ENCODE assay signal across 9 cellular contexts in genomic region chrX:48025561-48025960, GRCh38. TPM values are rescaled to one million over a fixed set of nuclear protein-coding genes. Genes with fewer than 3 reads are reported as not detected.
DNase-seq lines count a peak whose midpoint lies in the region; ATAC-seq and TF ChIP-seq lines count a peak whose summit lies in the region.
"Had no signal": no experiment of that assay in that cellular context is flagged by ENCODE, and none has a peak within 500 bp of the region (broad histone marks: within the 10 kb centered on the region; RNA-seq: fewer than 3 reads in every experiment).

No MANE protein-coding gene starts in this region.

- H3K4me2 ChIP-seq in fibroblast of lung (ENCODE audit: extremely low read depth, insufficient read depth, low read length) (no peak overlapping the region), neural cell (ENCODE audit: low read length) (no peak overlapping the region)

- H3K27me3 ChIP-seq in Caco-2 (replicated peaks; ENCODE audit: control insufficient read depth, insufficient read depth, low read length) (no peaks in the 10 kb centered on the region), HAP-1 (ENCODE audit: low read depth) (no peaks in the 10 kb centered on the region), fibroblast of lung (ENCODE audit: control insufficient read depth, insufficient read depth, low read length) (no peaks in the 10 kb centered on the region), neural cell (ENCODE audit: insufficient read depth, low read depth, low read length) (no peaks in the 10 kb centered on the region)

- intact Hi-C loops in Caco-2 (cut with micrococcal nuclease; ENCODE audit: unreplicated experiment), result loop anchor here (10.0 kb wide), 1 partner anchor 61 kb away; no protein-coding TSS in a partner anchor

- no peak for TF ChIP-seq EP300 in neural cell (conservative IDR thresholded peaks at IDR 0.05; ENCODE audit: poor library complexity, severe bottlenecking)

- no peaks in the 10 kb centered on the region for H4K20me1 ChIP-seq in fibroblast of lung (ENCODE audit: control insufficient read depth, extremely low read depth, insufficient read depth, low read length)
- no peaks in the 10 kb centered on the region for H4K20me1 ChIP-seq in neural cell (ENCODE audit: insufficient read depth)

- CTCF ChIA-PET in Caco-2 (lab: Charles Lee), result no interaction called here
- CTCF ChIA-PET in activated CD4-positive, alpha-beta memory T cell treated with anti-CD3 and anti-CD28 coated beads, Interleukin-2, amount 10 ng/mL, durations not matched to agents 7 days and 5 days (lab: Charles Lee), result interaction anchor here (1.6 to 2.7 kb wide), 3 partner anchors 17 to 203 kb away, joined by 3 to 14 read pairs (median 6); no protein-coding TSS in a partner anchor

- H3K79me2 ChIP-seq in fibroblast of lung (ENCODE audit: control insufficient read depth, insufficient read depth, low read length) (no peaks in the 10 kb centered on the region), neural cell (replicated peaks; ENCODE audit: insufficient read depth, low read length) (no peaks in the 10 kb centered on the region)

- H3K4me1 ChIP-seq in Caco-2 (no peaks in the 10 kb centered on the region), HAP-1 (peaks cover 10% of the 10 kb centered on the region), fibroblast of lung (ENCODE audit: control insufficient read depth, extremely low read depth, insufficient read depth, low read length) (no peaks in the 10 kb centered on the region)

- H3K36me3 Mint-ChIP-seq in Caco-2 (ENCODE audit: insufficient read depth, unreplicated experiment), result peaks cover 6% of the 10 kb centered on the region
- no peaks in the 10 kb centered on the region for H3K36me3 Mint-ChIP-seq in activated CD4-positive, alpha-beta memory T cell treated with anti-CD3 and anti-CD28 coated beads, Interleukin-2, amount 10 ng/mL, durations not matched to agents 7 days and 5 days (ENCODE audit: low read depth)

- no peak overlapping the region for H3K27ac Mint-ChIP-seq in Caco-2 (ENCODE audit: unreplicated experiment)
- no peak overlapping the region for H3K27ac Mint-ChIP-seq in activated CD4-positive, alpha-beta memory T cell treated with anti-CD3 and anti-CD28 coated beads, Interleukin-2, amount 10 ng/mL, durations not matched to agents 7 days and 5 days

- no peaks in the 10 kb centered on the region for H3K9me2 ChIP-seq in neural cell (ENCODE audit: insufficient read depth, low read length)

- H3K4me3 Mint-ChIP-seq in Caco-2 (ENCODE audit: unreplicated experiment), result no peak overlapping the region
- no peak overlapping the region for H3K4me3 Mint-ChIP-seq in activated CD4-positive, alpha-beta memory T cell treated with anti-CD3 and anti-CD28 coated beads, Interleukin-2, amount 10 ng/mL, durations not matched to agents 7 days and 5 days

- POLR2A ChIA-PET in Caco-2 (lab: Charles Lee), result no interaction called here
- POLR2A ChIA-PET in activated CD4-positive, alpha-beta memory T cell treated with anti-CD3 and anti-CD28 coated beads, Interleukin-2, amount 10 ng/mL, durations not matched to agents 7 days and 5 days (lab: Charles Lee), result no interaction called here

- H3F3A ChIP-seq in neural cell (ENCODE audit: insufficient read depth, low read length, poor library complexity, severe bottlenecking), result no peaks in the 10 kb centered on the region

- H3K9me3 ChIP-seq in Caco-2, result no peaks in the 10 kb centered on the region
- no peaks in the 10 kb centered on the region for H3K9me3 ChIP-seq in HAP-1
- no peaks in the 10 kb centered on the region for H3K9me3 ChIP-seq in fibroblast of lung (ENCODE audit: control insufficient read depth, insufficient read depth, low read depth, low read length)
- H3K9me3 ChIP-seq in neural cell (ENCODE audit: low read length), result no peaks in the 10 kb centered on the region

- H3K27me3 Mint-ChIP-seq in Caco-2 (ENCODE audit: insufficient read depth, unreplicated experiment), result no peaks in the 10 kb centered on the region
- H3K27me3 Mint-ChIP-seq in activated CD4-positive, alpha-beta memory T cell treated with anti-CD3 and anti-CD28 coated beads, Interleukin-2, amount 10 ng/mL, durations not matched to agents 7 days and 5 days, result peaks cover 2% of the 10 kb centered on the region

- H3K4me1 Mint-ChIP-seq in Caco-2 (ENCODE audit: low read depth, unreplicated experiment), result peaks cover 6% of the 10 kb centered on the region
- H3K4me1 Mint-ChIP-seq in activated CD4-positive, alpha-beta memory T cell treated with anti-CD3 and anti-CD28 coated beads, Interleukin-2, amount 10 ng/mL, durations not matched to agents 7 days and 5 days, result peaks cover 11% of the 10 kb centered on the region

- peak; percentile 16 to 44 for TF ChIP-seq CTCF in Caco-2 (IDR thresholded peaks at IDR 0.05; ENCODE audit: insufficient read depth in 1 of 2, low read depth in 1 of 2, low read length in 1 of 2, severe bottlenecking in 1 of 2, unreplicated experiment in 1 of 2)
- peak; percentile 51 to 53 for TF ChIP-seq CTCF in fibroblast of lung (conservative IDR thresholded peaks at IDR 0.05 in 1 of 2, IDR thresholded peaks at IDR 0.05 in 1 of 2; ENCODE audit: low read depth in 1 of 2, low read length in 2 of 2)
- TF ChIP-seq CTCF in neural cell (IDR thresholded peaks at IDR 0.05; ENCODE audit: poor library complexity, severe bottlenecking), result peak; percentile 72

- no peaks in the 10 kb centered on the region for H3K36me3 ChIP-seq in Caco-2 (ENCODE audit: control insufficient read depth, insufficient read depth, low read length)
- no peaks in the 10 kb centered on the region for H3K36me3 ChIP-seq in HAP-1 (replicated peaks)
- no peaks in the 10 kb centered on the region for H3K36me3 ChIP-seq in fibroblast of lung (ENCODE audit: control insufficient read depth, insufficient read depth, low read length)
- H3K36me3 ChIP-seq in neural cell (ENCODE audit: insufficient read depth, low read length), result no peaks in the 10 kb centered on the region

- ATAC-seq in GM19328 (IDR thresholded peaks at IDR 0.05; ENCODE audit: unreplicated experiment), result no peak
- no peak for ATAC-seq in HG03045 (IDR thresholded peaks at IDR 0.05; ENCODE audit: unreplicated experiment)

- H3K4me3 ChIP-seq in Caco-2 (ENCODE audit: low read depth, low read length), result no peak overlapping the region
- H3K4me3 ChIP-seq in HAP-1, result no peak overlapping the region
- no peak overlapping the region for H3K4me3 ChIP-seq in fibroblast of lung (replicated peaks in 1 of 4; ENCODE audit: control extremely low read depth in 1 of 4, insufficient read depth in 1 of 4, low read depth in 3 of 4, low read length in 4 of 4)
- H3K4me3 ChIP-seq in neural cell (ENCODE audit: low read length), result no peak overlapping the region

- DNase-seq in Caco-2 (peak; percentile 47 to 53), HAP-1 (ENCODE audit: low spot score in 2 of 2) (peak; percentile 61 to 76), NCI-H345 treated with DMSO at 0.1 percent for 48 hours (lab: John Stamatoyannopoulos, UW; ENCODE audit: unreplicated experiment) (peak; percentile 8), fibroblast of lung (ENCODE audit: low read depth in 2 of 2) (peak; percentile 41 to 74)
- peak; percentile 32 for DNase-seq in activated CD4-positive, alpha-beta memory T cell treated with anti-CD3 and anti-CD28 coated beads, Interleukin-2, amount 10 ng/mL, durations not matched to agents 7 days and 5 days

- in situ Hi-C loops in HAP-1 (cut with MboI; ENCODE audit: low sequenced_read_pairs), result loop anchor here (5.0 to 25.0 kb wide), 4 partner anchors 173 to 838 kb away; partner anchors contain the start of genes UBA1 and ZNF41

- no TSS peak for BruUV-seq in Caco-2 (replicated peaks; lab: Mats Ljungman, UMichigan)

- peak; percentile 63 for TF ChIP-seq RAD21 in neural cell (conservative IDR thresholded peaks at IDR 0.05)

- no peak overlapping the region for H3K9ac ChIP-seq in fibroblast of lung (ENCODE audit: insufficient read depth, low read length)
- no peak overlapping the region for H3K9ac ChIP-seq in neural cell (ENCODE audit: low read length)

- no peaks in the 10 kb centered on the region for H3K9me3 Mint-ChIP-seq in Caco-2 (ENCODE audit: unreplicated experiment)
- H3K9me3 Mint-ChIP-seq in activated CD4-positive, alpha-beta memory T cell treated with anti-CD3 and anti-CD28 coated beads, Interleukin-2, amount 10 ng/mL, durations not matched to agents 7 days and 5 days, result no peaks in the 10 kb centered on the region

- H3K27ac ChIP-seq in fibroblast of lung (ENCODE audit: insufficient read depth, low read length), result no peak overlapping the region
- H3K27ac ChIP-seq in neural cell (ENCODE audit: low read length), result no peak overlapping the region

- no peak overlapping the region for H2AFZ ChIP-seq in fibroblast of lung (ENCODE audit: low read length)
- H2AFZ ChIP-seq in neural cell (ENCODE audit: low read depth, low read length), result no peak overlapping the region

TF ChIP-seq in neural cell, 6 proteins besides CTCF, POLR2A, EP300 and RAD21:
- TF ChIP-seq EZH2 (IDR thresholded peaks at IDR 0.05; ENCODE audit: borderline replicate concordance, insufficient read depth, low read length, poor library complexity, severe bottlenecking), result no peak
- TF ChIP-seq SMC3 (conservative IDR thresholded peaks at IDR 0.05; ENCODE audit: poor library complexity), result peak; percentile 69

RNA-seq across cellular contexts. Expression of gene SPACA5, which starts 18.8 kb away (rescaled TPM):
- total RNA-seq in Caco-2 (2022) (not detected in 2 replicates), fibroblast of lung (not detected in 2 replicates)
- not detected for total RNA-seq in activated CD4-positive, alpha-beta memory T cell treated with anti-CD3 and anti-CD28 coated beads, Interleukin-2, amount 10 ng/mL, durations not matched to agents 7 days and 5 days
- polyA plus RNA-seq in fibroblast of lung (not detected in 2 replicates), neural cell (not detected in 2 replicates)
- polyA plus RNA-seq in fibroblast of lung (2012), result not detected in 2 replicates
- polyA minus RNA-seq in fibroblast of lung (ENCODE audit: low replicate concordance) (not detected in 2 replicates), neural cell (not detected in 2 replicates)
- total RNA-seq: T-helper 1 cell treated with Interleukin-12 subunit alpha and Interleukin-12 subunit beta and Interleukin-4 antibody, amounts not matched to agents 30 ng/mL and 1 ng/mL, for 36 hours had no signal

RNA-seq across cellular contexts. Expression of gene ZNF182, which starts 21.8 kb away (rescaled TPM):
- total RNA-seq in Caco-2 (2022) (3.9 and 4.5 TPM in 2 replicates), fibroblast of lung (3.6 and 4.5 TPM in 2 replicates)
- total RNA-seq in activated CD4-positive, alpha-beta memory T cell treated with anti-CD3 and anti-CD28 coated beads, Interleukin-2, amount 10 ng/mL, durations not matched to agents 7 days and 5 days, result 1 to 10 TPM; 8.6 to 9.1 TPM
- polyA plus RNA-seq in fibroblast of lung (1.6 and 2.1 TPM in 2 replicates), neural cell (12.2 and 12.5 TPM in 2 replicates)
- polyA plus RNA-seq in fibroblast of lung (2012), result 1.5 and 2.1 TPM in 2 replicates
- polyA minus RNA-seq in fibroblast of lung (ENCODE audit: low replicate concordance) (0.22 and 0.59 TPM in 2 replicates), neural cell (13.9 and 16.1 TPM in 2 replicates)

RNA-seq across cellular contexts. Expression of gene ZNF630, which starts 45.9 kb away (rescaled TPM):
- total RNA-seq in Caco-2 (2022) (2.0 and 2.7 TPM in 2 replicates), fibroblast of lung (2.1 and 4.3 TPM in 2 replicates)
- total RNA-seq in activated CD4-positive, alpha-beta memory T cell treated with anti-CD3 and anti-CD28 coated beads, Interleukin-2, amount 10 ng/mL, durations not matched to agents 7 days and 5 days, result 1 to 10 TPM; 1.2 TPM
- polyA plus RNA-seq in fibroblast of lung (0.32 and 0.59 TPM in 2 replicates), neural cell (1.5 and 2.3 TPM in 2 replicates)
- 0.21 and 0.36 TPM in 2 replicates for polyA plus RNA-seq in fibroblast of lung (2012)
- polyA minus RNA-seq in fibroblast of lung (ENCODE audit: low replicate concordance) (not detected in 2 replicates), neural cell (3.0 and 3.2 TPM in 2 replicates)

Comparison
In these comparisons a context has a peak if more than half of its experiments do, and no peak if none do; other contexts are left out.
1. DNase-seq: peak in every context shown above with its lines; median percentile 68 in HAP-1; 58 in fibroblast of lung; 50 in Caco-2; 32 in activated CD4-positive, alpha-beta memory T cell treated with anti-CD3 and anti-CD28 coated beads, Interleukin-2, amount 10 ng/mL, durations not matched to agents 7 days and 5 days; 8 in NCI-H345 treated with DMSO at 0.1 percent for 48 hours.